ENCODE assay signal across 10 cellular contexts in the genomic region with DNA sequence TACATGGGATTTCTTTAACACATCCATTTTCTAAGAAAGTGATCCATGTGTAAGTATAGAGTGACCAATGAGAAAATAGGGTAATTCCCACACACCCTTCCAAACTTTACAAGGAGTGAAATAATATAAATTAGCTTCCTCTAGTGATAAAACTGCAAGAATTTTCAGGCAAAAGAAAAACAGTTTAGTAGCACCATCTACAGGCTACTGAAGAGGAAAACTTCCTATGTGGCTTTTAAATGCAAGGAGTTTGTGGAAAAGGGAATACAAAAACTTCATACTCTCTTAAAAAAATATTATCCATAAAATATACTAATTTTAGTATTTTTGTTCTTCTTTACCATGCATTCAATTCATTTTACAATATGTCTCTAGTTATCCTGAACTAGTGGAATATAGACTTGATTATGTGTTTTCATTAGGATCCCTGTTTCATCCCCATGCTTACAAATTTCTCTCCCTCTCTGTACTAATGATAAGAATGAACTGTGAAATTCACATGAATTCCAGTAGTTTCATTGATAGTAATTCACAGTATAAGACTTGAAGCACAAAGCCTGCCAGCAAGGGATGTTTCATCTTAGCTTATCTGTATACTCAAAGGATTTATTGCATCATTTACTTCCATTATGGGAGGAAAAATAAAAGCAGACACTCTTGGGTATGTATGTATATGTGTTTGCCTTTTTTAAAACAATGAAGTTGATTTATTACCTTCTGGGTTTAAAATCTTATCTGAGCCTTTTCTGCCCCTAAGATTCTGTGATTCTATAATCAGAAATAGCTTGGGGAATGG.
DNase-seq lines count a peak whose midpoint lies in the region; FAIRE-seq and TF ChIP-seq lines count a peak whose summit lies in the region.
"Had no signal": no experiment of that assay in that cellular context is flagged by ENCODE, and none has a peak within 500 bp of the region (broad histone marks: within the 10 kb centered on the region; RNA-seq: fewer than 3 reads in every experiment).

No MANE protein-coding gene starts in this region.

- no peaks in the 10 kb centered on the region for H3K36me3 Mint-ChIP-seq in mesothelial cell of epicardium

- H3K36me3 ChIP-seq in bronchial epithelial cell (ENCODE audit: control insufficient read depth, insufficient read depth, low read length): no peaks in the 10 kb centered on the region

- in situ Hi-C loops in Caki2 (cut with HindIII; ENCODE audit: low pct_unique_long_range_greater_than_20kb, low sequenced_read_pairs): no loop called here

- no peak overlapping the region for H3K4me3 ChIP-seq in bronchial epithelial cell (ENCODE audit: low read depth, low read length)

- no peaks in the 10 kb centered on the region for H3K9me3 Mint-ChIP-seq in mesothelial cell of epicardium
- H3K9me3 Mint-ChIP-seq: activated CD4-positive, alpha-beta T cell treated with anti-CD3 and anti-CD28 coated beads, Interleukin-2, amount 10 ng/mL, durations not matched to agents 24 days and 14 days had no signal

- no peak overlapping the region for H3K4me3 Mint-ChIP-seq in mesothelial cell of epicardium
- H3K4me3 Mint-ChIP-seq: activated CD4-positive, alpha-beta T cell treated with anti-CD3 and anti-CD28 coated beads, Interleukin-2, amount 10 ng/mL, durations not matched to agents 24 days and 14 days had no signal

- no peaks in the 10 kb centered on the region for H3K27me3 ChIP-seq in bronchial epithelial cell (ENCODE audit: control insufficient read depth, insufficient read depth, low read length)

- peak overlapping the region; percentile 4 for H3K27ac Mint-ChIP-seq in mesothelial cell of epicardium
- H3K27ac Mint-ChIP-seq: activated CD4-positive, alpha-beta T cell treated with anti-CD3 and anti-CD28 coated beads, Interleukin-2, amount 10 ng/mL, durations not matched to agents 24 days and 14 days had no signal

- DNase-seq in Caki2 (ENCODE audit: low read depth): peak; percentile 15
- DNase-seq in NAMALWA (ENCODE audit: low spot score): peak; percentile 48
- peak; percentile 21 for DNase-seq in bronchial epithelial cell (ENCODE audit: low read depth)
- DNase-seq in mesothelial cell of epicardium (ENCODE audit: low spot score in 2 of 2, unreplicated experiment in 2 of 2): no peak
- no peak for DNase-seq in activated CD4-positive, CD25-positive, alpha-beta regulatory T cell (lab: John Stamatoyannopoulos, UW)
- DNase-seq in retina: no peak
- no peak for DNase-seq in HUDEP-2 (lab: John Stamatoyannopoulos, UW; ENCODE audit: unreplicated experiment in 76 of 76)
- DNase-seq in hepatic stellate cell (ENCODE audit: low spot score): no peak
- DNase-seq: activated CD4-positive, alpha-beta T cell treated with anti-CD3 and anti-CD28 coated beads, Interleukin-2, amount 10 ng/mL, durations not matched to agents 24 days and 14 days had no signal

- TF ChIP-seq CTCF in bronchial epithelial cell (IDR thresholded peaks at IDR 0.05; ENCODE audit: insufficient read depth, low read length, severe bottlenecking): peak; percentile 19
- no peak for TF ChIP-seq CTCF in mesothelial cell of epicardium (IDR thresholded peaks at IDR 0.05; ENCODE audit: unreplicated experiment)

- no peak for FAIRE-seq in bronchial epithelial cell (lab: Jason Lieb, UNC)
- FAIRE-seq: GM18507 had no signal

- peaks cover 48% of the 10 kb centered on the region for H3K4me1 Mint-ChIP-seq in mesothelial cell of epicardium
- H3K4me1 Mint-ChIP-seq: activated CD4-positive, alpha-beta T cell treated with anti-CD3 and anti-CD28 coated beads, Interleukin-2, amount 10 ng/mL, durations not matched to agents 24 days and 14 days had no signal

- H3K27me3 Mint-ChIP-seq in mesothelial cell of epicardium (ENCODE audit: low read depth): no peaks in the 10 kb centered on the region
- H3K27me3 Mint-ChIP-seq: activated CD4-positive, alpha-beta T cell treated with anti-CD3 and anti-CD28 coated beads, Interleukin-2, amount 10 ng/mL, durations not matched to agents 24 days and 14 days had no signal

Comparison
In these comparisons a context has a peak if more than half of its experiments do, and no peak if none do; other contexts are left out.
1. DNase-seq: peak in Caki2 (single experiment), NAMALWA (single experiment) and bronchial epithelial cell (single experiment); none in mesothelial cell of epicardium (0 of 2), activated CD4-positive, CD25-positive, alpha-beta regulatory T cell (0 of 4), retina (single experiment), HUDEP-2 (0 of 76) and hepatic stellate cell (single experiment).